Comparison of ENCODE assay signal across 8 cellular contexts in genomic region chr12:57744777-57745484, GRCh38. TPM values are rescaled to one million over a fixed set of nuclear protein-coding genes. Genes with fewer than 3 reads are reported as not detected.
A peak's percentile ranks its signal among the peaks of the same experiment; 100 is the strongest.
DNase-seq lines count a peak whose midpoint lies in the region; ATAC-seq lines count a peak whose summit lies in the region.

TSPAN31 (plus strand) TSS chr12:57745039; CDS start chr12:57745155, 116 bp downstream.

- peak within 1 kb of the TSS; percentile 98 for H3K27ac ChIP-seq in substantia nigra (ENCODE audit: low read depth, low read length, poor library complexity, severe bottlenecking)

- peak within 1 kb of the TSS; percentile 91 to 96 for H3K27ac Mint-ChIP-seq in activated naive CD4-positive, alpha-beta T cell treated with anti-CD3 and anti-CD28 coated beads, Interleukin-2, amount 50 U/mL, for 72 hours

- peak within 1 kb of the TSS; percentile 74 for H3K4me3 ChIP-seq in GM08714 (ENCODE audit: low read length)

- DNase-seq in NCI-H1105 (lab: John Stamatoyannopoulos, UW) (peak; percentile 89), SKM-1 (lab: John Stamatoyannopoulos, UW; ENCODE audit: unreplicated experiment) (peak; percentile 82), globus pallidus (ENCODE audit: low spot score) (peak; percentile 98), non-pigmented ciliary epithelial cell (ENCODE audit: low read depth) (peak; percentile 93), substantia nigra (lab: John Stamatoyannopoulos, UW) (peak; percentile 50 to 98 (median 93))
- DNase-seq in activated naive CD4-positive, alpha-beta T cell treated with anti-CD3 and anti-CD28 coated beads, Interleukin-2, amount 50 U/mL, for 72 hours (ENCODE audit: low spot score in 2 of 2) = peak; percentile 87 to 89

- peak; percentile 82 for ATAC-seq in HG02623 (IDR thresholded peaks at IDR 0.05; ENCODE audit: unreplicated experiment)
- ATAC-seq in activated naive CD4-positive, alpha-beta T cell treated with anti-CD3 and anti-CD28 coated beads, Interleukin-2, amount 50 U/mL, for 72 hours = peak; percentile 80 to 89

- H3K36me3 Mint-ChIP-seq in activated naive CD4-positive, alpha-beta T cell treated with anti-CD3 and anti-CD28 coated beads, Interleukin-2, amount 50 U/mL, for 72 hours = peaks cover 5 to 28% of the 10 kb centered on the region in 2 donors

- no peaks in the 10 kb centered on the region for H3K9me3 Mint-ChIP-seq in activated naive CD4-positive, alpha-beta T cell treated with anti-CD3 and anti-CD28 coated beads, Interleukin-2, amount 50 U/mL, for 72 hours

RNA-seq across cellular contexts. Expression of gene TSPAN31, which starts in this region (rescaled TPM):
- 10 to 100 TPM in 1 of 2 donors, 1 to 10 TPM in 1; 9.7 to 15.1 TPM for total RNA-seq in activated naive CD4-positive, alpha-beta T cell treated with anti-CD3 and anti-CD28 coated beads, Interleukin-2, amount 50 U/mL, for 72 hours

Comparison
In these comparisons a context has a peak if more than half of its experiments do, and no peak if none do; other contexts are left out.
1. Peak in every context shown above with its lines: DNase-seq, ATAC-seq, H3K4me3 ChIP-seq and H3K27ac ChIP-seq.